ENCODE assay signal across 1 cellular context in genomic region chr15:28655329-28656017, GRCh38. TPM values are rescaled to one million over a fixed set of nuclear protein-coding genes. Genes with fewer than 3 reads are reported as not detected.
"Had no signal": no experiment of that assay in that cellular context is flagged by ENCODE, and none has a peak within 500 bp of the region (broad histone marks: within the 10 kb centered on the region; RNA-seq: fewer than 3 reads in every experiment).

No MANE protein-coding gene starts in this region.

RNA-seq across cellular contexts. Expression of gene GOLGA8M, which starts 56.7 kb away (rescaled TPM):
- total RNA-seq: mammary epithelial cell had no signal
